17 cellular contexts compared by ENCODE assay signal in genomic region chr20:1371830-1372539, GRCh38. TPM values are rescaled to one million over a fixed set of nuclear protein-coding genes. Genes with fewer than 3 reads are reported as not detected.
DNase-seq lines count a peak whose midpoint lies in the region; ATAC-seq and TF ChIP-seq lines count a peak whose summit lies in the region.
"Had no signal": no experiment of that assay in that cellular context is flagged by ENCODE, and none has a peak within 500 bp of the region (broad histone marks: within the 10 kb centered on the region; RNA-seq: fewer than 3 reads in every experiment).

No MANE protein-coding gene starts in this region.

- POLR2A ChIA-PET in Panc1 (lab: Charles Lee): no interaction called here

- H3K36me3 Mint-ChIP-seq in activated T-cell treated with anti-CD3 and anti-CD28 coated beads, Interleukin-2, amount 50 U/mL, for 72 hours (ENCODE audit: insufficient read depth in 2 of 2): peaks cover 5 to 46% of the 10 kb centered on the region in 2 donors
- peaks cover 100% of the 10 kb centered on the region for H3K36me3 Mint-ChIP-seq in stimulated activated effector memory CD8-positive, alpha-beta T cell treated with anti-CD3 and anti-CD28 coated beads, Interleukin-12 subunit alpha, Interleukin-12 subunit beta, amount 100 ng/mL, for 72 hours

- WGBS in esophagus squamous epithelium, 2 donors: 86 to 89% methylated on average over 5 of the region's 5 CpGs
- WGBS in adrenal gland, 4 donors: 81 to 89% (median 86%) methylated on average over 5 of the region's 5 CpGs

- DNase-seq in activated T-cell treated with anti-CD3 and anti-CD28 coated beads, Interleukin-2, amount 50 U/mL, for 72 hours: no peak
- no peak for DNase-seq in activated T-cell treated with anti-CD3 and anti-CD28 coated beads, Interleukin-2, amount 50 U/mL, for 48 hours
- DNase-seq in Panc1 (ENCODE audit: low read depth, low spot score) (no peak), esophagus squamous epithelium (lab: John Stamatoyannopoulos, UW) (no peak), adrenal gland (no peak)
- no peak for DNase-seq in stimulated activated effector memory CD8-positive, alpha-beta T cell treated with anti-CD3 and anti-CD28 coated beads, Interleukin-12 subunit alpha, Interleukin-12 subunit beta, amount 100 ng/mL, for 72 hours (ENCODE audit: low spot score in 2 of 2)
- DNase-seq: ACHN, caudate nucleus, COR-L47, NCI-H1436 treated with DMSO at 0.1 percent for 48 hours, pancreas, SIG-M5 had no signal

- H3K9me3 ChIP-seq in Panc1 (ENCODE audit: control insufficient read depth, insufficient read depth, low read depth, low read length) (no peaks in the 10 kb centered on the region), esophagus squamous epithelium (no peaks in the 10 kb centered on the region), adrenal gland (replicated peaks in 1 of 3) (no peaks in the 10 kb centered on the region)
- H3K9me3 ChIP-seq: pancreas, suprapubic skin had no signal

- H3K27me3 ChIP-seq in Panc1 (ENCODE audit: control insufficient read depth, insufficient read depth, low read length) (no peaks in the 10 kb centered on the region), esophagus squamous epithelium (no peaks in the 10 kb centered on the region), adrenal gland (no peaks in the 10 kb centered on the region)
- H3K27me3 ChIP-seq: pancreas, suprapubic skin had no signal

- CTCF ChIA-PET in Panc1 (lab: Charles Lee): no interaction called here

- H3K4me1 ChIP-seq in Panc1 (ENCODE audit: control insufficient read depth, insufficient read depth, low read length): peaks cover 55% of the 10 kb centered on the region
- peaks cover 0 to 71% (median 26%) of the 10 kb centered on the region in 3 donors for H3K4me1 ChIP-seq in esophagus squamous epithelium
- peaks cover 14 to 58% of the 10 kb centered on the region in 2 donors for H3K4me1 ChIP-seq in adrenal gland (replicated peaks in 1 of 2)

- no TSS peak for BruUV-seq in Panc1 (replicated peaks; lab: Mats Ljungman, UMichigan)

- peaks cover 21% of the 10 kb centered on the region for H3K36me3 ChIP-seq in Panc1 (ENCODE audit: control insufficient read depth, insufficient read depth, low read length)
- peaks cover 0 to 83% (median 0%) of the 10 kb centered on the region in 3 donors for H3K36me3 ChIP-seq in esophagus squamous epithelium
- H3K36me3 ChIP-seq in adrenal gland (replicated peaks in 1 of 2): peaks cover 0 to 37% of the 10 kb centered on the region in 2 donors

- H3K4me3 ChIP-seq in Panc1 (ENCODE audit: low read depth in 2 of 2, low read length in 2 of 2): no peak overlapping the region
- no peak overlapping the region for H3K4me3 ChIP-seq in esophagus squamous epithelium
- no peak overlapping the region for H3K4me3 ChIP-seq in adrenal gland
- H3K4me3 ChIP-seq: K562, pancreas, suprapubic skin had no signal

- no peak for TF ChIP-seq CTCF in Panc1 (IDR thresholded peaks at IDR 0.05)
- TF ChIP-seq CTCF in esophagus squamous epithelium (IDR thresholded peaks at IDR 0.05): no peak
- no peak for TF ChIP-seq CTCF in adrenal gland (IDR thresholded peaks at IDR 0.05)

- H3K27me3 Mint-ChIP-seq in activated T-cell treated with anti-CD3 and anti-CD28 coated beads, Interleukin-2, amount 50 U/mL, for 72 hours (ENCODE audit: low read depth): no peaks in the 10 kb centered on the region
- H3K27me3 Mint-ChIP-seq: activated naive CD4-positive, alpha-beta T cell treated with anti-CD3 and anti-CD28 coated beads, Interleukin-2, amount 50 U/mL, for 24 hours had no signal

- H3K27ac ChIP-seq in Panc1 (ENCODE audit: low read length) (peak overlapping the region; percentile 39), esophagus squamous epithelium (peak overlapping the region in 3 of 4 donors; percentile 26 to 56 (median 34)), adrenal gland (peak overlapping the region in 2 of 5 donors; percentile 65 to 75)
- H3K27ac ChIP-seq: pancreas had no signal

- peaks cover 57% of the 10 kb centered on the region for H3K4me1 Mint-ChIP-seq in activated T-cell treated with anti-CD3 and anti-CD28 coated beads, Interleukin-2, amount 50 U/mL, for 72 hours (ENCODE audit: low read depth)
- peaks cover 23% of the 10 kb centered on the region for H3K4me1 Mint-ChIP-seq in stimulated activated effector memory CD8-positive, alpha-beta T cell treated with anti-CD3 and anti-CD28 coated beads, Interleukin-12 subunit alpha, Interleukin-12 subunit beta, amount 100 ng/mL, for 72 hours

- H3K27ac Mint-ChIP-seq in activated T-cell treated with anti-CD3 and anti-CD28 coated beads, Interleukin-2, amount 50 U/mL, for 72 hours: peak overlapping the region; percentile 88
- H3K27ac Mint-ChIP-seq in stimulated activated effector memory CD8-positive, alpha-beta T cell treated with anti-CD3 and anti-CD28 coated beads, Interleukin-12 subunit alpha, Interleukin-12 subunit beta, amount 100 ng/mL, for 72 hours: peak overlapping the region; percentile 70
- H3K27ac Mint-ChIP-seq: activated naive CD4-positive, alpha-beta T cell treated with anti-CD3 and anti-CD28 coated beads, Interleukin-2, amount 50 U/mL, for 24 hours had no signal

- intact Hi-C loops in Panc1 (cut with micrococcal nuclease; ENCODE audit: unreplicated experiment): loop anchor here (10.0 kb wide), 1 partner anchor 63 kb away; no protein-coding TSS in a partner anchor
- intact Hi-C loops in esophagus squamous epithelium (cut with DNase I): no loop called here
- intact Hi-C loops in adrenal gland (cut with DNase I): no loop called here

- ATAC-seq in activated T-cell treated with anti-CD3 and anti-CD28 coated beads, Interleukin-2, amount 50 U/mL, for 72 hours (replicated peaks in 1 of 2): no peak
- ATAC-seq in Panc1 (no peak), GM18909 (IDR thresholded peaks at IDR 0.05; ENCODE audit: poor library complexity, unreplicated experiment) (no peak), HG03280 (IDR thresholded peaks at IDR 0.05; ENCODE audit: unreplicated experiment) (no peak)
- ATAC-seq in stimulated activated effector memory CD8-positive, alpha-beta T cell treated with anti-CD3 and anti-CD28 coated beads, Interleukin-12 subunit alpha, Interleukin-12 subunit beta, amount 100 ng/mL, for 72 hours: no peak
- ATAC-seq: K562 had no signal

- no peak overlapping the region for H3K4me3 Mint-ChIP-seq in activated T-cell treated with anti-CD3 and anti-CD28 coated beads, Interleukin-2, amount 50 U/mL, for 72 hours
- no peak overlapping the region for H3K4me3 Mint-ChIP-seq in stimulated activated effector memory CD8-positive, alpha-beta T cell treated with anti-CD3 and anti-CD28 coated beads, Interleukin-12 subunit alpha, Interleukin-12 subunit beta, amount 100 ng/mL, for 72 hours
- H3K4me3 Mint-ChIP-seq: activated naive CD4-positive, alpha-beta T cell treated with anti-CD3 and anti-CD28 coated beads, Interleukin-2, amount 50 U/mL, for 24 hours had no signal

- no peaks in the 10 kb centered on the region for H3K9me3 Mint-ChIP-seq in activated T-cell treated with anti-CD3 and anti-CD28 coated beads, Interleukin-2, amount 50 U/mL, for 72 hours
- no peaks in the 10 kb centered on the region for H3K9me3 Mint-ChIP-seq in stimulated activated effector memory CD8-positive, alpha-beta T cell treated with anti-CD3 and anti-CD28 coated beads, Interleukin-12 subunit alpha, Interleukin-12 subunit beta, amount 100 ng/mL, for 72 hours
- H3K9me3 Mint-ChIP-seq: activated naive CD4-positive, alpha-beta T cell treated with anti-CD3 and anti-CD28 coated beads, Interleukin-2, amount 50 U/mL, for 24 hours had no signal

- no peak for TF ChIP-seq POLR2A in esophagus squamous epithelium (IDR thresholded peaks at IDR 0.05)
- no peak for TF ChIP-seq POLR2A in adrenal gland (IDR thresholded peaks at IDR 0.05)

- in situ Hi-C loops in Panc1 (cut with HindIII; ENCODE audit: low pct_unique_long_range_greater_than_20kb, low sequenced_read_pairs): no loop called here

RNA-seq across cellular contexts. Expression of gene FKBP1A, which starts 20.9 kb away (rescaled TPM):
- 100 to 1,000 TPM; 228 to 278 TPM for total RNA-seq in activated T-cell treated with anti-CD3 and anti-CD28 coated beads, Interleukin-2, amount 50 U/mL, for 72 hours
- total RNA-seq in Panc1 (2021; ENCODE audit: unreplicated experiment) (695 TPM), esophagus squamous epithelium (100 to 1,000 TPM in 3 of 4 donors, 10 to 100 TPM in 1; 76.2 to 132 (median 102) TPM), adrenal gland (100 to 1,000 TPM in 6 of 8 donors, 10 to 100 TPM in 2; 51.7 to 571 (median 151) TPM)
- 830 TPM for polyA plus RNA-seq in Panc1 (2012; ENCODE audit: insufficient read length)
- 100 to 1,000 TPM; 111 to 917 (median 149) TPM for polyA plus RNA-seq in adrenal gland

RNA-seq across cellular contexts. Expression of gene SDCBP2, which starts 43.0 kb away (rescaled TPM):
- 10 to 100 TPM; 11.0 to 11.5 TPM for total RNA-seq in activated T-cell treated with anti-CD3 and anti-CD28 coated beads, Interleukin-2, amount 50 U/mL, for 72 hours
- total RNA-seq in Panc1 (2021; ENCODE audit: unreplicated experiment) (1.8 TPM), esophagus squamous epithelium (100 to 1,000 TPM in 3 of 4 donors, 10 to 100 TPM in 1; 90.2 to 175 (median 134) TPM), adrenal gland (1 to 10 TPM in 6 of 8 donors, under 1 TPM in 2; 0.43 to 7.6 (median 2.3) TPM)
- polyA plus RNA-seq in Panc1 (2012; ENCODE audit: insufficient read length): 5.5 TPM
- 1 to 10 TPM; 2.4 to 3.8 (median 3.0) TPM for polyA plus RNA-seq in adrenal gland

Comparison
In these comparisons a context has a peak if more than half of its experiments do, and no peak if none do; other contexts are left out.
1. RNA of gene SDCBP2, which starts 43.0 kb away (total RNA-seq): 90.2 to 175 TPM in esophagus squamous epithelium; 11.0 to 11.5 TPM in activated T-cell treated with anti-CD3 and anti-CD28 coated beads, Interleukin-2, amount 50 U/mL, for 72 hours, 0.43 to 7.6 TPM in adrenal gland and 1.8 TPM in Panc1 (single experiment); every median in the first group is over 4 times any median in the second.